In the genomic region with DNA sequence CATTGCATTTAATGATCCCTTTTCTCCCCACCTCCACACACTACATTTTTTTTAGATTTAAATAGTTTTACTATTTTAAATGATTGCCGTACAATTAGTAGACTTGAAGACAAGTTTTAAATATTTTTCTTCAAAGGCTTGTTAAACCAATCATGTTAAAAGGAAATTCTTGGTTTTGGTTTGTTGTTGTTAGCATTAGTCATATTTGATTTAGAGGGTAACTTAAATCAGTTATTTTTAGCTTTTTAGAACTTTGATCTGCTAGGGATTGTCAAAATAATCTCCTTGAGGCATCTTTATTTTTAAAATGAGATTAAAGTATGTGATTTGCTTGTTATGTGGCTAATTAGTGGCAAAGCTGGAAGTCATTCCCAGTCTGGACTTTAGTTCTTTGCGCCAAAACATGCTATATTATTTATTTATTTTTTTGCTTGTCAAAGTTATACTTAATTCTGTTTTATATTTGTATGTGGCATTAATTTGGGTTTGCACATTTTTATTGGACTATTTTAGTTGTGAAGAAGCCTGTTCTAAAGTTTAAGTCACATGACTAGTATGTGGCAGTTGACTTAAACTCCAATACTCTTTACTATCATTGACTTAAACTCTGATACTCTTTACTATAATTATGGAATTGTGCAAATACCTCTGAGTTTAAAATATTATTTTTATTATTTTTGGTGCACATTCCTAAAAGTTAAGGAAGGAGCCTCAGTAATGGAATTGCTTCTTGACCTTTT, we compare ENCODE assay signal across 10 cellular contexts. TPM values are rescaled to one million over a fixed set of nuclear protein-coding genes. Genes with fewer than 3 reads are reported as not detected.
DNase-seq lines count a peak whose midpoint lies in the region; ATAC-seq and TF ChIP-seq lines count a peak whose summit lies in the region.
"Had no signal": no experiment of that assay in that cellular context is flagged by ENCODE, and none has a peak within 500 bp of the region (broad histone marks: within the 10 kb centered on the region; RNA-seq: fewer than 3 reads in every experiment).

No MANE protein-coding gene starts in this region.

- H3K4me3 ChIP-seq in WI38 (ENCODE audit: low read depth, low read length) (peak overlapping the region; percentile 85), fibroblast of villous mesenchyme (ENCODE audit: low read depth, low read length) (peak overlapping the region; percentile 76)

- peaks cover 3% of the 10 kb centered on the region for H3K27me3 Mint-ChIP-seq in T-helper 2 cell treated with Interferon-gamma antibody and Interleukin-4, amounts not matched to agents 5 μg/mL and 100 μg/mL, for 36 hours (ENCODE audit: low read depth)

- peaks cover 48% of the 10 kb centered on the region for H3K4me1 Mint-ChIP-seq in T-helper 2 cell treated with Interferon-gamma antibody and Interleukin-4, amounts not matched to agents 5 μg/mL and 100 μg/mL, for 36 hours (ENCODE audit: low read depth)
- peaks cover 52% of the 10 kb centered on the region for H3K4me1 Mint-ChIP-seq in stimulated activated effector memory CD8-positive, alpha-beta T cell treated with anti-CD3 and anti-CD28 coated beads, Interleukin-12 subunit alpha, Interleukin-12 subunit beta, amount 100 ng/mL, for 72 hours

- peak overlapping the region; percentile 98 for H3K4me3 Mint-ChIP-seq in T-helper 2 cell treated with Interferon-gamma antibody and Interleukin-4, amounts not matched to agents 5 μg/mL and 100 μg/mL, for 36 hours
- peak overlapping the region; percentile 94 for H3K4me3 Mint-ChIP-seq in stimulated activated effector memory CD8-positive, alpha-beta T cell treated with anti-CD3 and anti-CD28 coated beads, Interleukin-12 subunit alpha, Interleukin-12 subunit beta, amount 100 ng/mL, for 72 hours

- TF ChIP-seq CTCF in WI38 (IDR thresholded peaks at IDR 0.05; ENCODE audit: low read depth, low read length) = no peak
- TF ChIP-seq CTCF in fibroblast of villous mesenchyme (IDR thresholded peaks at IDR 0.05; ENCODE audit: insufficient read depth, low read depth, low read length) = no peak

- H3K27ac Mint-ChIP-seq in T-helper 2 cell treated with Interferon-gamma antibody and Interleukin-4, amounts not matched to agents 5 μg/mL and 100 μg/mL, for 36 hours = no peak overlapping the region
- H3K27ac Mint-ChIP-seq in stimulated activated effector memory CD8-positive, alpha-beta T cell treated with anti-CD3 and anti-CD28 coated beads, Interleukin-12 subunit alpha, Interleukin-12 subunit beta, amount 100 ng/mL, for 72 hours = no peak overlapping the region

- DNase-seq in T-helper 2 cell treated with Interferon-gamma antibody and Interleukin-4, amounts not matched to agents 5 μg/mL and 100 μg/mL, for 36 hours (ENCODE audit: low spot score) = no peak
- DNase-seq in T-helper 2 cell (no peak), fibroblast of villous mesenchyme (ENCODE audit: low read depth) (no peak), NCI-H446 (lab: John Stamatoyannopoulos, UW) (no peak)
- no peak for DNase-seq in stimulated activated effector memory CD8-positive, alpha-beta T cell treated with anti-CD3 and anti-CD28 coated beads, Interleukin-12 subunit alpha, Interleukin-12 subunit beta, amount 100 ng/mL, for 72 hours (ENCODE audit: low spot score in 2 of 2)
- DNase-seq: cortex of kidney, SIG-M5 had no signal

- H3K36me3 Mint-ChIP-seq in T-helper 2 cell treated with Interferon-gamma antibody and Interleukin-4, amounts not matched to agents 5 μg/mL and 100 μg/mL, for 36 hours (ENCODE audit: low read depth) = peaks cover 39% of the 10 kb centered on the region
- peaks cover 77% of the 10 kb centered on the region for H3K36me3 Mint-ChIP-seq in stimulated activated effector memory CD8-positive, alpha-beta T cell treated with anti-CD3 and anti-CD28 coated beads, Interleukin-12 subunit alpha, Interleukin-12 subunit beta, amount 100 ng/mL, for 72 hours

- no peaks in the 10 kb centered on the region for H3K9me3 Mint-ChIP-seq in T-helper 2 cell treated with Interferon-gamma antibody and Interleukin-4, amounts not matched to agents 5 μg/mL and 100 μg/mL, for 36 hours
- H3K9me3 Mint-ChIP-seq in stimulated activated effector memory CD8-positive, alpha-beta T cell treated with anti-CD3 and anti-CD28 coated beads, Interleukin-12 subunit alpha, Interleukin-12 subunit beta, amount 100 ng/mL, for 72 hours = no peaks in the 10 kb centered on the region

- no peak for ATAC-seq in stimulated activated effector memory CD8-positive, alpha-beta T cell treated with anti-CD3 and anti-CD28 coated beads, Interleukin-12 subunit alpha, Interleukin-12 subunit beta, amount 100 ng/mL, for 72 hours
- ATAC-seq in HG02642 (IDR thresholded peaks at IDR 0.05; ENCODE audit: poor library complexity, unreplicated experiment) (no peak), GM19452 (IDR thresholded peaks at IDR 0.05; ENCODE audit: unreplicated experiment) (no peak)

RNA-seq across cellular contexts. Expression of a gene that starts 14.7 kb away (rescaled TPM):
- total RNA-seq in fibroblast of villous mesenchyme = 104 and 154 TPM in 2 replicates

RNA-seq across cellular contexts. Expression of a gene that starts 14.7 kb away (rescaled TPM):
- 44.9 and 47.7 TPM in 2 replicates for total RNA-seq in fibroblast of villous mesenchyme
